ENCODE assay signal across 1 cellular context in genomic region chr18:14179306-14179705, GRCh38.
TF ChIP-seq lines count a peak whose summit lies in the region.

No MANE protein-coding gene starts in this region.

TF ChIP-seq in GM23338, 12 proteins besides CTCF, POLR2A, EP300 and RAD21 (continued from another document):
- no peak for TF ChIP-seq ZNF462 (CRISPR knock-in tag; IDR thresholded peaks at IDR 0.05)
- TF ChIP-seq EZH2phosphoT487 (IDR thresholded peaks at IDR 0.05; ENCODE audit: unreplicated experiment): no peak
- no peak for TF ChIP-seq NANOG (IDR thresholded peaks at IDR 0.05; ENCODE audit: borderline replicate concordance)
